Comparison of ENCODE assay signal across 19 cellular contexts in genomic region chr22:28978863-28979799, GRCh38.
DNase-seq lines count a peak whose midpoint lies in the region; ATAC-seq and TF ChIP-seq lines count a peak whose summit lies in the region.
"Had no signal": no experiment of that assay in that cellular context is flagged by ENCODE, and none has a peak within 500 bp of the region (broad histone marks: within the 10 kb centered on the region; RNA-seq: fewer than 3 reads in every experiment).

No MANE protein-coding gene starts in this region.

- no peak for TF ChIP-seq POLR2A in breast epithelium (IDR thresholded peaks at IDR 0.05)

- no peaks in the 10 kb centered on the region for H3K9me3 ChIP-seq in breast epithelium
- H3K9me3 ChIP-seq: ovary, thoracic aorta had no signal

- no peak overlapping the region for H3K27ac ChIP-seq in breast epithelium
- H3K27ac ChIP-seq in dorsolateral prefrontal cortex, result peak overlapping the region in 32 of 59 donors; percentile 0 to 88 (median 58)
- no peak overlapping the region for H3K27ac ChIP-seq in RWPE1
- H3K27ac ChIP-seq: C4-2B, ovary, skin epidermis, VCaP had no signal

- DNase-seq in MCF 10A (ENCODE audit: unreplicated experiment) (no peak), breast epithelium (ENCODE audit: low spot score in 2 of 2) (no peak), dorsolateral prefrontal cortex (no peak), RWPE1 (ENCODE audit: low spot score) (no peak), islet precursor cell (no peak)
- DNase-seq: activated CD4-positive, alpha-beta T cell treated with anti-CD3 and anti-CD28 coated beads, Interleukin-2, amount 50 U/mL, for 4 hours; DND-41; foreskin melanocyte; GOT3; NCI-H1092 treated with DMSO at 0.1 percent for 48 hours; NCI-H526 treated with DMSO at 0.1 percent for 48 hours had no signal

- H3K9me3 Mint-ChIP-seq in MCF 10A (ENCODE audit: unreplicated experiment), result no peaks in the 10 kb centered on the region
- H3K9me3 Mint-ChIP-seq in nephron, result no peaks in the 10 kb centered on the region

- H3K27me3 ChIP-seq in breast epithelium (no peaks in the 10 kb centered on the region), dorsolateral prefrontal cortex (no peaks in the 10 kb centered on the region)
- H3K27me3 ChIP-seq: ovary had no signal

- POLR2A ChIA-PET in MCF 10A (lab: Yijun Ruan, JAX) (interaction anchor here (0.6 kb wide), 1 partner anchor 52 kb away, joined by 3 read pairs; no protein-coding TSS in a partner anchor), RWPE1 (lab: Yijun Ruan, JAX; ENCODE audit: low non-redundant PET) (no interaction called here)

- H3K4me1 Mint-ChIP-seq in MCF 10A (ENCODE audit: insufficient read depth, unreplicated experiment), result peaks cover 43% of the 10 kb centered on the region
- peaks cover 69% of the 10 kb centered on the region for H3K4me1 Mint-ChIP-seq in nephron

- TF ChIP-seq CTCF in MCF 10A (IDR thresholded peaks at IDR 0.05; ENCODE audit: unreplicated experiment), result no peak
- TF ChIP-seq CTCF in breast epithelium (IDR thresholded peaks at IDR 0.05), result no peak
- no peak for TF ChIP-seq CTCF in dorsolateral prefrontal cortex (IDR thresholded peaks at IDR 0.05 in 54 of 56, conservative IDR thresholded peaks at IDR 0.05 in 2 of 56; ENCODE audit: low read depth in 1 of 56, partially characterized antibody in 56 of 56)
- no peak for TF ChIP-seq CTCF in nephron (IDR thresholded peaks at IDR 0.05; ENCODE audit: unreplicated experiment in 3 of 3)
- TF ChIP-seq CTCF in RWPE1 (conservative IDR thresholded peaks at IDR 0.05; ENCODE audit: low read depth), result no peak

- H3K27me3 Mint-ChIP-seq in MCF 10A (ENCODE audit: insufficient read depth, unreplicated experiment) (no peaks in the 10 kb centered on the region), nephron (ENCODE audit: low read depth) (no peaks in the 10 kb centered on the region)

- H3K4me3 ChIP-seq in breast epithelium, result no peak overlapping the region
- H3K4me3 ChIP-seq in dorsolateral prefrontal cortex, result no peak overlapping the region
- H3K4me3 ChIP-seq: ovary, skin epidermis had no signal

- BruUV-seq in MCF 10A (replicated peaks; lab: Mats Ljungman, UMichigan), result no TSS peak

- H3K27ac Mint-ChIP-seq in MCF 10A (ENCODE audit: low read depth, unreplicated experiment), result peak overlapping the region; percentile 46
- peak overlapping the region; percentile 72 to 86 (median 75) for H3K27ac Mint-ChIP-seq in nephron

- H3K36me3 Mint-ChIP-seq in MCF 10A (ENCODE audit: insufficient read depth, unreplicated experiment), result peaks cover 6% of the 10 kb centered on the region
- no peaks in the 10 kb centered on the region for H3K36me3 Mint-ChIP-seq in nephron (ENCODE audit: low read depth)

- no peaks in the 10 kb centered on the region for H3K4me1 ChIP-seq in breast epithelium

- H3K36me3 ChIP-seq in breast epithelium, result no peaks in the 10 kb centered on the region
- H3K36me3 ChIP-seq: ovary, thoracic aorta had no signal

- CTCF ChIA-PET in MCF 10A (lab: Yijun Ruan, JAX) (interaction anchor here (1.2 kb wide), 1 partner anchor 62 kb away, joined by 5 read pairs; no protein-coding TSS in a partner anchor), RWPE1 (lab: Yijun Ruan, JAX) (interaction anchor here (0.6 kb wide), 1 partner anchor 8 kb away, joined by 3 read pairs; no protein-coding TSS in a partner anchor)

- ATAC-seq in HG03108 (IDR thresholded peaks at IDR 0.05; ENCODE audit: unreplicated experiment), result no peak
- ATAC-seq in GM19463 (IDR thresholded peaks at IDR 0.05; ENCODE audit: unreplicated experiment), result no peak

- intact Hi-C loops in MCF 10A (cut with micrococcal nuclease), result no loop called here
- intact Hi-C loops in breast epithelium (cut with DNase I; ENCODE audit: low total_unique reads), result no loop called here
- intact Hi-C loops in dorsolateral prefrontal cortex (cut with DNase I), result no loop called here

- H3K4me3 Mint-ChIP-seq in MCF 10A (ENCODE audit: unreplicated experiment), result no peak overlapping the region
- H3K4me3 Mint-ChIP-seq in nephron, result peak overlapping the region; percentile 1 to 20 (median 8)

Comparison
In these comparisons a context has a peak if more than half of its experiments do, and no peak if none do; other contexts are left out.
1. H3K27ac ChIP-seq: peak in dorsolateral prefrontal cortex (32 of 59); none in breast epithelium (0 of 2) and RWPE1 (single experiment).